In the genomic region with DNA sequence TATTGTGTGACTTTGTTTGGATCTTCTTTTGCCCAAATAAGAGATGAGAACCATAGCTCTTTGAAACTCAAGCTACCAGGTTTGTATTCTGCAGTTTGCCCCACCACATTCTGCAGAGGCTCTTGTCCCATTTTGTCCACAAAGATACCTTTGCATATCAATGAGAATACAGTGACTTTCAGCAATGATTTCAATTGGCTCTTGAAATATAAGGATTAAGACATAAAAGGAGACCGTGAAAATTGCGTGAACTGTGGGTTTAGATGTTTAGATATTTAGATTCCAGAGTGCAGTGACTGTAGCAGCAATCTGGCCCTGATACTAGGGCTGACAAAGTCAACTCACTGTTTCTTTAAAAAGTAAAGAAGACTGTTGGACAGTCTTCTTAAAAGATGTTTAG, we compare ENCODE assay signal across 32 cellular contexts.
"Had no signal": no experiment of that assay in that cellular context is flagged by ENCODE, and none has a peak within 500 bp of the region (broad histone marks: within the 10 kb centered on the region; RNA-seq: fewer than 3 reads in every experiment).

No MANE protein-coding gene starts in this region.

- ATAC-seq: activated naive CD4-positive, alpha-beta T cell treated with anti-CD3 and anti-CD28 coated beads, Interleukin-2, amount 50 U/mL, for 72 hours; activated naive CD8-positive, alpha-beta T cell treated with anti-CD3 and anti-CD28 coated beads, Interleukin-2, amount 50 U/mL, for 24 hours; activated T-cell treated with anti-CD3 and anti-CD28 coated beads, Interleukin-2, amount 50 U/mL, for 4 hours; activated T-cell treated with anti-CD3 and anti-CD28 coated beads, Interleukin-2, amount 50 U/mL, for 72 hours; activated T-helper 17 cell treated with anti-CD3 and anti-CD28 coated beads, Interleukin-2, amount 50 U/mL, for 72 hours; body of pancreas had no signal

- DNase-seq: activated effector memory CD4-positive, alpha-beta T cell treated with anti-CD3 and anti-CD28 coated beads, Interleukin-2, amount 50 U/mL, for 16 hours; activated effector memory CD4-positive, alpha-beta T cell treated with Interleukin-2 at 50 U/mL for 16 hours; activated gamma-delta T cell; activated gamma-delta T cell treated with Interleukin-2 at 50 U/mL for 16 hours; activated naive CD4-positive, alpha-beta T cell; activated naive CD4-positive, alpha-beta T cell treated with anti-CD3 and anti-CD28 coated beads for 36 hours; activated naive CD4-positive, alpha-beta T cell treated with anti-CD3 and anti-CD28 coated beads, Interleukin-2, amount 10 ng/mL, durations not matched to agents 7 days and 5 days; activated naive CD4-positive, alpha-beta T cell treated with anti-CD3 and anti-CD28 coated beads, Interleukin-2, amount 50 U/mL, for 16 hours; activated naive CD4-positive, alpha-beta T cell treated with Interleukin-2 at 50 U/mL for 16 hours; activated naive CD8-positive, alpha-beta T cell treated with anti-CD3 and anti-CD28 coated beads for 36 hours; activated naive CD8-positive, alpha-beta T cell treated with anti-CD3 and anti-CD28 coated beads, Interleukin-2, amount 10 ng/mL, durations not matched to agents 7 days and 5 days; activated naive CD8-positive, alpha-beta T cell treated with anti-CD3 and anti-CD28 coated beads, Interleukin-2, amount 50 U/mL, for 24 hours; activated T-cell treated with anti-CD3 and anti-CD28 coated beads, Interleukin-2, amount 50 U/mL, for 1 hour; activated T-cell treated with anti-CD3 and anti-CD28 coated beads, Interleukin-2, amount 50 U/mL, for 24 hours; activated T-cell treated with anti-CD3 and anti-CD28 coated beads, Interleukin-2, amount 50 U/mL, for 4 hours; activated T-cell treated with anti-CD3 and anti-CD28 coated beads, Interleukin-2, amount 50 U/mL, for 48 hours; activated T-cell treated with anti-CD3 and anti-CD28 coated beads, Interleukin-2, amount 50 U/mL, for 72 hours; adrenal gland; amniotic stem cell; amygdala; anterior cingulate cortex; aorta; body of pancreas; brain microvascular endothelial cell; caudate nucleus; central memory CD4-positive, alpha-beta T cell; cerebellar nuclear complex had no signal

- H3K4me3 ChIP-seq: adrenal gland, ascending aorta, body of pancreas, breast epithelium, cardiac muscle cell had no signal

- H3K9me3 ChIP-seq: adrenal gland, ascending aorta, body of pancreas, breast epithelium had no signal

- H3K27ac ChIP-seq: adrenal gland, ascending aorta, body of pancreas, brain microvascular endothelial cell, breast epithelium, cardiac muscle cell had no signal

- H3K36me3 ChIP-seq: adrenal gland, ascending aorta, brain microvascular endothelial cell, breast epithelium, cardiac muscle cell had no signal

- H3K27me3 ChIP-seq: ascending aorta, body of pancreas, brain microvascular endothelial cell, breast epithelium, cardiac muscle cell had no signal

- H3K4me1 ChIP-seq: adrenal gland, ascending aorta, breast epithelium had no signal
